Comparison of ENCODE assay signal across 14 cellular contexts in genomic region chr22:49712195-49712791, GRCh38.
A peak's percentile ranks its signal among the peaks of the same experiment; 100 is the strongest.
DNase-seq lines count a peak whose midpoint lies in the region; ATAC-seq and TF ChIP-seq lines count a peak whose summit lies in the region.
"Had no signal": no experiment of that assay in that cellular context is flagged by ENCODE, and none has a peak within 500 bp of the region (broad histone marks: within the 10 kb centered on the region; RNA-seq: fewer than 3 reads in every experiment).

No MANE protein-coding gene starts in this region.

- TF ChIP-seq CTCF in colonic mucosa (IDR thresholded peaks at IDR 0.05): no peak

- H3K4me1 ChIP-seq in colonic mucosa: no peaks in the 10 kb centered on the region

- DNase-seq in activated effector memory CD4-positive, alpha-beta T cell treated with anti-CD3 and anti-CD28 coated beads, Interleukin-2, amount 50 U/mL, for 16 hours: peak; percentile 54
- DNase-seq in activated effector memory CD4-positive, alpha-beta T cell treated with Interleukin-2 at 50 U/mL for 16 hours: no peak
- DNase-seq in RPMI8226: peak; percentile 56
- DNase-seq in islet precursor cell: peak; percentile 74
- peak; percentile 30 for DNase-seq in sciatic nerve (ENCODE audit: low spot score)
- no peak for DNase-seq in colonic mucosa
- DNase-seq in NCI-H146 (lab: John Stamatoyannopoulos, UW): no peak
- DNase-seq: activated CD4-positive, alpha-beta T cell treated with anti-CD3 and anti-CD28 coated beads, Interleukin-2, amount 10 ng/mL, durations not matched to agents 7 days and 5 days; activated T-cell treated with anti-CD3 and anti-CD28 coated beads, Interleukin-2, amount 50 U/mL, for 48 hours; CD4-positive, alpha-beta memory T cell; EL; head of caudate nucleus had no signal

- H3K4me3 ChIP-seq in colonic mucosa: no peak overlapping the region
- H3K4me3 ChIP-seq: thoracic aorta had no signal

- H3K9me3 ChIP-seq in colonic mucosa: no peaks in the 10 kb centered on the region

- no peak for ATAC-seq in sciatic nerve
- no peak for ATAC-seq in GM21576 (IDR thresholded peaks at IDR 0.05; ENCODE audit: unreplicated experiment)

- no peak overlapping the region for H3K9ac ChIP-seq in colonic mucosa (ENCODE audit: low read depth in 2 of 2, low read length in 2 of 2)

- intact Hi-C loops in sciatic nerve (cut with DNase I): no loop called here
- intact Hi-C loops in colonic mucosa (cut with DNase I): no loop called here

- H3K27me3 ChIP-seq in colonic mucosa: no peaks in the 10 kb centered on the region

- H3K36me3 ChIP-seq in colonic mucosa: no peaks in the 10 kb centered on the region
- H3K36me3 ChIP-seq: thoracic aorta had no signal

- H3K27ac ChIP-seq in colonic mucosa: no peak overlapping the region
- H3K27ac ChIP-seq: thoracic aorta had no signal

Comparison
In these comparisons a context has a peak if more than half of its experiments do, and no peak if none do; other contexts are left out.
1. DNase-seq: peak in activated effector memory CD4-positive, alpha-beta T cell treated with anti-CD3 and anti-CD28 coated beads, Interleukin-2, amount 50 U/mL, for 16 hours (single experiment), RPMI8226 (single experiment), islet precursor cell (single experiment) and sciatic nerve (single experiment); none in activated effector memory CD4-positive, alpha-beta T cell treated with Interleukin-2 at 50 U/mL for 16 hours (single experiment), colonic mucosa (single experiment) and NCI-H146 (single experiment).